ENCODE assay signal across 2 cellular contexts in genomic region chr12:79299447-79300198, GRCh38.
A peak's percentile ranks its signal among the peaks of the same experiment; 100 is the strongest.
TF ChIP-seq lines count a peak whose summit lies in the region.

No MANE protein-coding gene starts in this region.

TF ChIP-seq in HepG2, 621 proteins besides CTCF, POLR2A, EP300 and RAD21:
- TF ChIP-seq SOX6 (IDR thresholded peaks at IDR 0.05) (no peak), SOX6 (CRISPR knock-in tag; IDR thresholded peaks at IDR 0.05) (0 out of 2 replicates have a peak, but pooled peaks have one; percentile 35), SOX13 (IDR thresholded peaks at IDR 0.05) (no peak), SOX13 (CRISPR knock-in tag; conservative IDR thresholded peaks at IDR 0.05 in 1 of 2, IDR thresholded peaks at IDR 0.05 in 1 of 2) (0 out of 4 replicates have a peak, but pooled peaks of 1 of the 2 experiments have one; percentile 9), KAT8 (CRISPR knock-in tag; IDR thresholded peaks at IDR 0.05) (no peak), HNRNPH1 (optimal IDR thresholded peaks at IDR 0.05; ENCODE audit: low read depth, low read length) (no peak), ARID5B (CRISPR knock-in tag; IDR thresholded peaks at IDR 0.05) (peak; percentile 45), E2F2 (CRISPR knock-in tag; IDR thresholded peaks at IDR 0.05; ENCODE audit: borderline replicate concordance) (no peak), ZSCAN22 (CRISPR knock-in tag; IDR thresholded peaks at IDR 0.05) (no peak), ZNF143 (CRISPR knock-in tag; IDR thresholded peaks at IDR 0.05) (no peak), ZNF260 (CRISPR knock-in tag; IDR thresholded peaks at IDR 0.05; ENCODE audit: borderline replicate concordance, low read depth) (no peak), TBX2 (CRISPR knock-in tag; IDR thresholded peaks at IDR 0.05; ENCODE audit: borderline replicate concordance) (0 out of 2 replicates have a peak, but pooled peaks have one; percentile 19), MBNL3 (CRISPR knock-in tag; conservative IDR thresholded peaks at IDR 0.05) (no peak), HNF4A (CRISPR knock-in tag; IDR thresholded peaks at IDR 0.05) (peak; percentile 17; the same call in 1 of the 2 replicates), GATAD2A (CRISPR knock-in tag; IDR thresholded peaks at IDR 0.05) (0 out of 2 replicates have a peak, but pooled peaks have one; percentile 34), FOXP1 (IDR thresholded peaks at IDR 0.05) (no peak), FOXP1 (CRISPR knock-in tag; IDR thresholded peaks at IDR 0.05) (peak; percentile 81), FOXP4 (CRISPR knock-in tag; IDR thresholded peaks at IDR 0.05) (peak; percentile 70), NFE2L1 (CRISPR knock-in tag; IDR thresholded peaks at IDR 0.05; ENCODE audit: borderline replicate concordance) (no peak), NR2F6 (IDR thresholded peaks at IDR 0.05) (peak; percentile 42; the same call in 1 of the 2 replicates), NR2F6 (CRISPR knock-in tag; IDR thresholded peaks at IDR 0.05) (no peak), ZNF501 (CRISPR knock-in tag; IDR thresholded peaks at IDR 0.05) (no peak), RARA (CRISPR knock-in tag; IDR thresholded peaks at IDR 0.05) (0 out of 2 replicates have a peak, but pooled peaks have one; percentile 18)

TF ChIP-seq in IMR-90, 13 proteins besides CTCF, POLR2A, EP300 and RAD21:
- TF ChIP-seq NFE2L2 (IDR thresholded peaks at IDR 0.05; ENCODE audit: low read depth, low read length): no peak
- TF ChIP-seq BHLHE40 (IDR thresholded peaks at IDR 0.05; ENCODE audit: low read depth, low read length): no peak
- no peak for TF ChIP-seq SMC3 (IDR thresholded peaks at IDR 0.05; ENCODE audit: low read depth, low read length)
- TF ChIP-seq CHD1 (IDR thresholded peaks at IDR 0.05; ENCODE audit: low read depth, low read length): no peak
- no peak for TF ChIP-seq MAFK (IDR thresholded peaks at IDR 0.05; ENCODE audit: low read depth, low read length)
- no peak for TF ChIP-seq CEBPB (IDR thresholded peaks at IDR 0.05; ENCODE audit: low read depth, low read length)
- TF ChIP-seq FOS (IDR thresholded peaks at IDR 0.05; ENCODE audit: low read depth, low read length): no peak
- TF ChIP-seq RFX5 (IDR thresholded peaks at IDR 0.05; ENCODE audit: low read depth, low read length): no peak
- no peak for TF ChIP-seq RCOR1 (IDR thresholded peaks at IDR 0.05; ENCODE audit: insufficient replicate concordance, low read length)
- no peak for TF ChIP-seq USF2 (IDR thresholded peaks at IDR 0.05; ENCODE audit: low read depth, low read length)
- TF ChIP-seq MXI1 (IDR thresholded peaks at IDR 0.05; ENCODE audit: borderline replicate concordance, low read depth, low read length): no peak
- TF ChIP-seq ELK1 (IDR thresholded peaks at IDR 0.05; ENCODE audit: borderline replicate concordance, low read depth, low read length): no peak
- no peak for TF ChIP-seq MAZ (IDR thresholded peaks at IDR 0.05; ENCODE audit: borderline replicate concordance, low read depth, low read length)
